Comparison of ENCODE assay signal across 15 cellular contexts in genomic region chr9:128136816-128137793, GRCh38. TPM values are rescaled to one million over a fixed set of nuclear protein-coding genes. Genes with fewer than 3 reads are reported as not detected.
DNase-seq lines count a peak whose midpoint lies in the region; ATAC-seq and TF ChIP-seq lines count a peak whose summit lies in the region.
"Had no signal": no experiment of that assay in that cellular context is flagged by ENCODE, and none has a peak within 500 bp of the region (broad histone marks: within the 10 kb centered on the region; RNA-seq: fewer than 3 reads in every experiment).

No MANE protein-coding gene starts in this region.

- ATAC-seq in SK-N-SH treated with all-trans-retinoic acid at 6 μM for 48 hours (peak; percentile 66), foreskin keratinocyte (peak; percentile 67), HG02763 (IDR thresholded peaks at IDR 0.05; ENCODE audit: unreplicated experiment) (no peak)
- ATAC-seq in stimulated activated effector memory CD8-positive, alpha-beta T cell treated with anti-CD3 and anti-CD28 coated beads, Interleukin-12 subunit alpha, Interleukin-12 subunit beta, amount 100 ng/mL, for 72 hours, result peak; percentile 34

- H3K4me3 ChIP-seq in CD4-positive, alpha-beta memory T cell (ENCODE audit: low read length in 2 of 2), result no peak overlapping the region
- no peak overlapping the region for H3K4me3 ChIP-seq in SJCRH30
- H3K4me3 ChIP-seq: colonic mucosa, uterus had no signal

- peaks cover 10% of the 10 kb centered on the region for H3K27me3 ChIP-seq in foreskin keratinocyte
- H3K27me3 ChIP-seq in CD4-positive, alpha-beta memory T cell (ENCODE audit: insufficient read depth, low read length), result no peaks in the 10 kb centered on the region
- no peaks in the 10 kb centered on the region for H3K27me3 ChIP-seq in SJCRH30
- H3K27me3 ChIP-seq: colonic mucosa, uterus had no signal

- intact Hi-C loops in CD4-positive, alpha-beta memory T cell (cut with micrococcal nuclease), result no loop called here

- CTCF ChIA-PET in CD4-positive, alpha-beta memory T cell (lab: Charles Lee; ENCODE audit: partially characterized antibody), result interaction anchor here (0.9 to 1.1 kb wide), 2 partner anchors 11 to 13 kb away, joined by 3 read pairs; no protein-coding TSS in a partner anchor

- TF ChIP-seq CTCF in HFFc6 (IDR thresholded peaks at IDR 0.05) (no peak), foreskin keratinocyte (conservative IDR thresholded peaks at IDR 0.05) (no peak)

- H3K36me3 ChIP-seq in CD4-positive, alpha-beta memory T cell (ENCODE audit: insufficient read depth, low read length), result no peaks in the 10 kb centered on the region
- H3K36me3 ChIP-seq in SJCRH30, result no peaks in the 10 kb centered on the region
- H3K36me3 ChIP-seq: colonic mucosa, uterus had no signal

- H3K9me3 ChIP-seq in CD4-positive, alpha-beta memory T cell (ENCODE audit: control insufficient read depth in 1 of 2, low read length in 2 of 2), result no peaks in the 10 kb centered on the region
- H3K9me3 ChIP-seq in SJCRH30 (replicated peaks), result no peaks in the 10 kb centered on the region; the same call in 1 of the 2 replicates
- H3K9me3 ChIP-seq: colonic mucosa, uterus had no signal

- 0 out of 2 replicates have a peak, but pooled peaks cover 4% of the 10 kb centered on the region for H3K36me3 Mint-ChIP-seq in HFFc6 (ENCODE audit: low read depth)
- H3K36me3 Mint-ChIP-seq in stimulated activated effector memory CD8-positive, alpha-beta T cell treated with anti-CD3 and anti-CD28 coated beads, Interleukin-12 subunit alpha, Interleukin-12 subunit beta, amount 100 ng/mL, for 72 hours, result no peaks in the 10 kb centered on the region
- H3K36me3 Mint-ChIP-seq in CD4-positive, alpha-beta memory T cell, result no peaks in the 10 kb centered on the region
- H3K36me3 Mint-ChIP-seq: memory B cell had no signal

- peaks cover 52% of the 10 kb centered on the region for H3K27me3 Mint-ChIP-seq in HFFc6 (ENCODE audit: insufficient read depth)
- H3K27me3 Mint-ChIP-seq in CD4-positive, alpha-beta memory T cell, result peaks cover 1 to 2% of the 10 kb centered on the region in 2 donors

- DNase-seq in HFFc6 (peak; percentile 55), foreskin keratinocyte (peak; percentile 42 to 71), SJCRH30 (no peak)
- no peak for DNase-seq in stimulated activated effector memory CD8-positive, alpha-beta T cell treated with anti-CD3 and anti-CD28 coated beads, Interleukin-12 subunit alpha, Interleukin-12 subunit beta, amount 100 ng/mL, for 72 hours (ENCODE audit: low spot score in 2 of 2)
- DNase-seq in CD4-positive, alpha-beta memory T cell, result no peak
- DNase-seq: activated CD4-positive, CD25-positive, alpha-beta regulatory T cell; colonic mucosa; head of caudate nucleus; NCI-H2227 treated with DMSO at 0.1 percent for 48 hours; retina; SHP77 treated with DMSO at 0.1 percent for 48 hours; uterus had no signal

- no peak overlapping the region for H3K27ac Mint-ChIP-seq in HFFc6
- peak overlapping the region; percentile 64 for H3K27ac Mint-ChIP-seq in stimulated activated effector memory CD8-positive, alpha-beta T cell treated with anti-CD3 and anti-CD28 coated beads, Interleukin-12 subunit alpha, Interleukin-12 subunit beta, amount 100 ng/mL, for 72 hours
- peak overlapping the region in 3 of 7 donors; percentile 30 to 32 (median 32) for H3K27ac Mint-ChIP-seq in CD4-positive, alpha-beta memory T cell
- H3K27ac Mint-ChIP-seq: memory B cell had no signal

- no peak overlapping the region for H3K4me3 Mint-ChIP-seq in HFFc6
- H3K4me3 Mint-ChIP-seq in stimulated activated effector memory CD8-positive, alpha-beta T cell treated with anti-CD3 and anti-CD28 coated beads, Interleukin-12 subunit alpha, Interleukin-12 subunit beta, amount 100 ng/mL, for 72 hours, result no peak overlapping the region
- H3K4me3 Mint-ChIP-seq in CD4-positive, alpha-beta memory T cell, result no peak overlapping the region
- H3K4me3 Mint-ChIP-seq: memory B cell had no signal

- H3K4me1 ChIP-seq in foreskin keratinocyte (no peaks in the 10 kb centered on the region), SJCRH30 (peaks cover 5% of the 10 kb centered on the region)
- peaks cover 5% of the 10 kb centered on the region for H3K4me1 ChIP-seq in CD4-positive, alpha-beta memory T cell (ENCODE audit: insufficient read depth, low read length)
- H3K4me1 ChIP-seq: colonic mucosa, uterus had no signal

- no peaks in the 10 kb centered on the region for H3K9me3 Mint-ChIP-seq in HFFc6
- H3K9me3 Mint-ChIP-seq in stimulated activated effector memory CD8-positive, alpha-beta T cell treated with anti-CD3 and anti-CD28 coated beads, Interleukin-12 subunit alpha, Interleukin-12 subunit beta, amount 100 ng/mL, for 72 hours, result no peaks in the 10 kb centered on the region
- peaks cover 0 to 1% (median 0%) of the 10 kb centered on the region in 8 donors for H3K9me3 Mint-ChIP-seq in CD4-positive, alpha-beta memory T cell
- H3K9me3 Mint-ChIP-seq: memory B cell had no signal

- POLR2A ChIA-PET in CD4-positive, alpha-beta memory T cell (lab: Charles Lee; ENCODE audit: partially characterized antibody), result interaction anchor here (0.9 kb wide), 1 partner anchor 9 kb away, joined by 4 read pairs; no protein-coding TSS in a partner anchor

- H3K4me1 Mint-ChIP-seq in HFFc6 (ENCODE audit: low read depth), result peaks cover 13% of the 10 kb centered on the region
- peaks cover 8% of the 10 kb centered on the region for H3K4me1 Mint-ChIP-seq in stimulated activated effector memory CD8-positive, alpha-beta T cell treated with anti-CD3 and anti-CD28 coated beads, Interleukin-12 subunit alpha, Interleukin-12 subunit beta, amount 100 ng/mL, for 72 hours
- H3K4me1 Mint-ChIP-seq in CD4-positive, alpha-beta memory T cell, result peaks cover 5 to 21% (median 11%) of the 10 kb centered on the region in 4 donors
- H3K4me1 Mint-ChIP-seq: memory B cell had no signal

- H3K27ac ChIP-seq in foreskin keratinocyte, result no peak overlapping the region
- no peak overlapping the region for H3K27ac ChIP-seq in CD4-positive, alpha-beta memory T cell (ENCODE audit: low read depth, low read length)
- H3K27ac ChIP-seq in SJCRH30, result no peak overlapping the region
- H3K27ac ChIP-seq: colonic mucosa, uterus had no signal

TF ChIP-seq in SK-N-SH treated with all-trans-retinoic acid at 6 μM for 48 hours, 23 proteins besides CTCF, POLR2A, EP300 and RAD21:
- TF ChIP-seq OSR1 (CRISPR knock-in tag; IDR thresholded peaks at IDR 0.05), result no peak
- TF ChIP-seq TCF4 (CRISPR knock-in tag; IDR thresholded peaks at IDR 0.05; ENCODE audit: borderline replicate concordance), result no peak
- no peak for TF ChIP-seq ZNF565 (CRISPR knock-in tag; conservative IDR thresholded peaks at IDR 0.05; ENCODE audit: low read depth)
TF ChIP-seq in SK-N-SH treated with all-trans-retinoic acid at 6 μM for 48 hours: peak in this region for 0.

RNA-seq across cellular contexts. Expression of gene PTGES2, which starts 9.6 kb away (rescaled TPM):
- 10 to 100 TPM; 68.5 to 82.8 (median 70.6) TPM for total RNA-seq in HFFc6 (2021; fragmentation: NEBNext Ultra II Directional; extraction: Animal tissue kit (Norgen Biotek cat#: 25700))
- 67.6 and 75.4 TPM in 2 replicates for total RNA-seq in foreskin keratinocyte
- polyA plus RNA-seq in foreskin keratinocyte, result 85.0 and 86.8 TPM in 2 replicates
- total RNA-seq in CD4-positive, alpha-beta memory T cell, result 10 to 100 TPM; 51.8 to 57.9 TPM
- polyA plus RNA-seq in CD4-positive, alpha-beta memory T cell, result 10 to 100 TPM; 47.5 to 48.8 TPM
- 53.8 and 56.7 TPM in 2 replicates for total RNA-seq in SJCRH30 (2014; rRNA removed; shearing (Covaris generic))

RNA-seq across cellular contexts. Expression of gene LCN2, which starts 12.1 kb away (rescaled TPM):
- not detected for total RNA-seq in HFFc6 (2021; fragmentation: NEBNext Ultra II Directional; extraction: Animal tissue kit (Norgen Biotek cat#: 25700))
- 0.63 and 2.6 TPM in 2 replicates for total RNA-seq in foreskin keratinocyte
- polyA plus RNA-seq in foreskin keratinocyte, result 0.48 and 4.0 TPM in 2 replicates
- total RNA-seq in CD4-positive, alpha-beta memory T cell, result not detected
- polyA plus RNA-seq in CD4-positive, alpha-beta memory T cell, result not detected
- total RNA-seq in SJCRH30 (2014; rRNA removed; shearing (Covaris generic)), result not detected in 2 replicates

RNA-seq across cellular contexts. Expression of gene BBLN, which starts 23.0 kb away (rescaled TPM):
- 10 to 100 TPM; 45.7 to 63.2 (median 50.5) TPM for total RNA-seq in HFFc6 (2021; fragmentation: NEBNext Ultra II Directional; extraction: Animal tissue kit (Norgen Biotek cat#: 25700))
- total RNA-seq in foreskin keratinocyte, result 37.4 and 55.6 TPM in 2 replicates
- 52.7 and 83.9 TPM in 2 replicates for polyA plus RNA-seq in foreskin keratinocyte
- total RNA-seq in CD4-positive, alpha-beta memory T cell, result 10 to 100 TPM; 47.8 to 50.5 TPM
- 100 to 1,000 TPM; 110 to 136 TPM for polyA plus RNA-seq in CD4-positive, alpha-beta memory T cell
- total RNA-seq in SJCRH30 (2014; rRNA removed; shearing (Covaris generic)), result 33.6 and 42.7 TPM in 2 replicates

RNA-seq across cellular contexts. Expression of gene CIZ1, which starts 54.3 kb away (rescaled TPM):
- total RNA-seq in HFFc6 (2021; fragmentation: NEBNext Ultra II Directional; extraction: Animal tissue kit (Norgen Biotek cat#: 25700)), result 100 to 1,000 TPM; 119 to 168 (median 148) TPM
- total RNA-seq in foreskin keratinocyte, result 60.9 and 61.3 TPM in 2 replicates
- polyA plus RNA-seq in foreskin keratinocyte, result 68.8 and 69.5 TPM in 2 replicates
- 100 to 1,000 TPM; 156 to 165 TPM for total RNA-seq in CD4-positive, alpha-beta memory T cell
- 10 to 100 TPM in 1 of 2 donors, 1 to 10 TPM in 1; 3.1 to 38.9 TPM for polyA plus RNA-seq in CD4-positive, alpha-beta memory T cell
- total RNA-seq in SJCRH30 (2014; rRNA removed; shearing (Covaris generic)), result 72.6 and 85.2 TPM in 2 replicates

Comparison
In these comparisons a context has a peak if more than half of its experiments do, and no peak if none do; other contexts are left out.
1. DNase-seq: peak in HFFc6 (single experiment) and foreskin keratinocyte (2 of 2); none in stimulated activated effector memory CD8-positive, alpha-beta T cell treated with anti-CD3 and anti-CD28 coated beads, Interleukin-12 subunit alpha, Interleukin-12 subunit beta, amount 100 ng/mL, for 72 hours (0 of 2), CD4-positive, alpha-beta memory T cell (0 of 5) and SJCRH30 (0 of 2).